Comparison of ENCODE assay signal across 13 cellular contexts in genomic region chr2:29107547-29107946, GRCh38. TPM values are rescaled to one million over a fixed set of nuclear protein-coding genes. Genes with fewer than 3 reads are reported as not detected.
DNase-seq lines count a peak whose midpoint lies in the region; ATAC-seq, FAIRE-seq and TF ChIP-seq lines count a peak whose summit lies in the region.
"Not testable (repeated sequence)": the region's sequence is repeated elsewhere in the genome, so short reads cannot be mapped to it uniquely, and the experiment has no call there.
"Had no signal": no experiment of that assay in that cellular context is flagged by ENCODE, and none has a peak within 500 bp of the region (broad histone marks: within the 10 kb centered on the region; RNA-seq: fewer than 3 reads in every experiment).

No MANE protein-coding gene starts in this region.

- H3K9me3 Mint-ChIP-seq in Calu3 (ENCODE audit: low read depth, unreplicated experiment); chondrocyte (ENCODE audit: low read depth); osteocyte (ENCODE audit: unreplicated experiment): not testable (repeated sequence)

- not testable (repeated sequence) for ATAC-seq in PC-3

- H3K4me3 ChIP-seq in PC-3 (ENCODE audit: low read length); SJSA1; keratinocyte (ENCODE audit: control insufficient read depth in 2 of 3, extremely low read depth in 1 of 3, insufficient read depth in 2 of 3, low read depth in 1 of 3, low read length in 3 of 3); suprapubic skin: not testable (repeated sequence)

- dilution Hi-C loops in keratinocyte (cut with MboI; ENCODE audit: extremely low pct_ligation_motif_present, low sequenced_read_pairs) = not testable (repeated sequence)

- TF ChIP-seq CTCF in Calu3 (IDR thresholded peaks at IDR 0.05; ENCODE audit: unreplicated experiment); PC-3 (conservative IDR thresholded peaks at IDR 0.05; ENCODE audit: low read depth, low read length); chondrocyte (IDR thresholded peaks at IDR 0.05); keratinocyte (optimal IDR thresholded peaks at IDR 0.05 in 1 of 3, IDR thresholded peaks at IDR 0.05 in 1 of 3, conservative IDR thresholded peaks at IDR 0.05 in 1 of 3; ENCODE audit: extremely low read depth in 1 of 3, insufficient read depth in 2 of 3, low read length in 3 of 3); osteocyte (IDR thresholded peaks at IDR 0.05); suprapubic skin (IDR thresholded peaks at IDR 0.05): not testable (repeated sequence)

- DNase-seq in Calu3; PC-3; SJSA1 (ENCODE audit: low read depth in 1 of 2, low spot score in 2 of 2); chondrocyte (ENCODE audit: low spot score); keratinocyte (ENCODE audit: low read depth, low spot score); osteocyte (ENCODE audit: extremely low spot score, unreplicated experiment); suprapubic skin (ENCODE audit: low spot score in 2 of 2): not testable (repeated sequence)

- 93% methylated on average over 3 of the region's 3 CpGs for whole genome bisulfite sequencing in suprapubic skin

- not testable (repeated sequence) for H3K36me3 ChIP-seq in PC-3 (ENCODE audit: low read depth, low read length); SJSA1; keratinocyte (ENCODE audit: control insufficient read depth in 2 of 2, extremely low read depth in 1 of 2, insufficient read depth in 2 of 2, low read length in 2 of 2); suprapubic skin

- TF ChIP-seq POLR2A in suprapubic skin (IDR thresholded peaks at IDR 0.05) = not testable (repeated sequence)

- not testable (repeated sequence) for H3K27me3 ChIP-seq in PC-3 (ENCODE audit: low read length); SJSA1 (replicated peaks); keratinocyte (ENCODE audit: control insufficient read depth, extremely low read depth, insufficient read depth, low read length); suprapubic skin

- not testable (repeated sequence) for H3F3A ChIP-seq in PC-3 (ENCODE audit: low read length, unreplicated experiment)

- peaks cover 77% of the 10 kb centered on the region for H3K4me1 Mint-ChIP-seq in Calu3 (ENCODE audit: low read depth, unreplicated experiment)
- H3K4me1 Mint-ChIP-seq in chondrocyte (ENCODE audit: low read depth) = peaks cover 22% of the 10 kb centered on the region
- H3K4me1 Mint-ChIP-seq in osteocyte (ENCODE audit: unreplicated experiment) = peaks cover 10% of the 10 kb centered on the region

- H3K9me2 ChIP-seq in PC-3 (replicated peaks; ENCODE audit: low read length) = not testable (repeated sequence)

- CTCF ChIA-PET in Calu3 (lab: Charles Lee) (interaction anchor here (0.8 to 3.4 kb wide), 3 partner anchors 10 to 13 kb away, joined by 3 to 20 read pairs (median 7); no protein-coding TSS in a partner anchor), PC-3 (lab: Charles Lee) (interaction anchor here (0.6 kb wide), 1 partner anchor 61 kb away, joined by 5 read pairs; no protein-coding TSS in a partner anchor)

- not testable (repeated sequence) for H3K79me2 ChIP-seq in PC-3 (ENCODE audit: low read length); keratinocyte (ENCODE audit: control insufficient read depth, insufficient read depth, low read length)

- peak overlapping the region; percentile 63 for H3K27ac ChIP-seq in PC-3 (ENCODE audit: low read length)
- peak overlapping the region; percentile 83 for H3K27ac ChIP-seq in SJSA1
- peak overlapping the region; percentile 89 for H3K27ac ChIP-seq in keratinocyte (ENCODE audit: control insufficient read depth, insufficient read depth, low read length)
- H3K27ac ChIP-seq in suprapubic skin = peak overlapping the region; percentile 11

- H3K9me1 ChIP-seq in keratinocyte (ENCODE audit: control insufficient read depth, extremely low read depth, insufficient read depth, low read length) = not testable (repeated sequence)

- H3K36me3 Mint-ChIP-seq in Calu3 (ENCODE audit: insufficient read depth, unreplicated experiment) = peaks cover 18% of the 10 kb centered on the region
- not testable (repeated sequence) for H3K36me3 Mint-ChIP-seq in chondrocyte (ENCODE audit: low read depth); osteocyte (ENCODE audit: unreplicated experiment)

- H2AFZ ChIP-seq in PC-3 (ENCODE audit: low read length); keratinocyte (ENCODE audit: control insufficient read depth, low read length): not testable (repeated sequence)

- H3K27me3 Mint-ChIP-seq in Calu3 (ENCODE audit: unreplicated experiment); chondrocyte (ENCODE audit: low read depth); osteocyte (ENCODE audit: unreplicated experiment): not testable (repeated sequence)

- peaks cover 29% of the 10 kb centered on the region for H3K4me1 ChIP-seq in PC-3 (ENCODE audit: insufficient read depth, low read length)
- H3K4me1 ChIP-seq in SJSA1 (replicated peaks) = peaks cover 22% of the 10 kb centered on the region
- H3K4me1 ChIP-seq in keratinocyte (ENCODE audit: control insufficient read depth, extremely low read depth, insufficient read depth, low read length) = peaks cover 21% of the 10 kb centered on the region
- not testable (repeated sequence) for H3K4me1 ChIP-seq in suprapubic skin

- BruUV-seq in Calu3 (replicated peaks; lab: Mats Ljungman, UMichigan) = TSS peak; percentile 81
- BruUV-seq in PC-3 (replicated peaks; lab: Mats Ljungman, UMichigan) = not testable (repeated sequence)

- peak overlapping the region; percentile 100 for H3K27ac Mint-ChIP-seq in Calu3 (ENCODE audit: unreplicated experiment)
- peak overlapping the region; percentile 98 for H3K27ac Mint-ChIP-seq in chondrocyte (ENCODE audit: unreplicated experiment)
- peak overlapping the region; percentile 84 for H3K27ac Mint-ChIP-seq in osteocyte (ENCODE audit: unreplicated experiment)

- POLR2A ChIA-PET in PC-3 (lab: Charles Lee; ENCODE audit: unreplicated experiment) = not testable (repeated sequence)

- intact Hi-C loops in Calu3 (cut with micrococcal nuclease; ENCODE audit: unreplicated experiment); PC-3 (cut with micrococcal nuclease): not testable (repeated sequence)

- FAIRE-seq in keratinocyte (lab: Jason Lieb, UNC) = not testable (repeated sequence)

- TF ChIP-seq EP300 in suprapubic skin (IDR thresholded peaks at IDR 0.05) = not testable (repeated sequence)

- not testable (repeated sequence) for H4K20me1 ChIP-seq in PC-3 (ENCODE audit: low read length); keratinocyte (ENCODE audit: control insufficient read depth, extremely low read depth, insufficient read depth, low read length)

- not testable (repeated sequence) for H3K9ac ChIP-seq in PC-3 (ENCODE audit: low read length); keratinocyte (ENCODE audit: control insufficient read depth, extremely low read depth, insufficient read depth, low read length)

- peak overlapping the region; percentile 26 for H3K4me3 Mint-ChIP-seq in Calu3 (ENCODE audit: low read depth, unreplicated experiment)
- H3K4me3 Mint-ChIP-seq in chondrocyte (ENCODE audit: unreplicated experiment); osteocyte (ENCODE audit: unreplicated experiment): not testable (repeated sequence)

- H3K9me3 ChIP-seq in PC-3 (ENCODE audit: low read length); SJSA1 (replicated peaks); keratinocyte (ENCODE audit: control insufficient read depth, low read depth, low read length); suprapubic skin: not testable (repeated sequence)

- H3K4me2 ChIP-seq in PC-3 (ENCODE audit: low read length); keratinocyte (ENCODE audit: control insufficient read depth, extremely low read depth, insufficient read depth, low read depth, low read length): not testable (repeated sequence)

RNA-seq across cellular contexts. Expression of gene CLIP4, which starts 7.7 kb away (rescaled TPM):
- 136 and 184 TPM in 2 replicates for total RNA-seq in Calu3 (2022)
- total RNA-seq in PC-3 (2014; rRNA removed) = 24.2 and 25.1 TPM in 2 replicates
- total RNA-seq in SJSA1 (2014; rRNA removed; shearing (Covaris generic)) = 34.2 and 36.9 TPM in 2 replicates
- total RNA-seq in chondrocyte = 27.7 to 35.6 TPM (median 30.1 TPM) in 3 replicates
- polyA plus RNA-seq in keratinocyte = 32.1 to 51.3 TPM (median 46.6 TPM) in 3 replicates
- polyA plus RNA-seq in keratinocyte (2011; ENCODE audit: low read depth) = 73.0 TPM
- polyA plus RNA-seq in keratinocyte (2011; cell fraction: cytosol; rRNA removed) = 25.9 and 51.5 TPM in 2 replicates
- 59.3 and 81.4 TPM in 2 replicates for polyA plus RNA-seq in keratinocyte (2011; cell fraction: nucleus; rRNA removed)
- polyA plus RNA-seq in keratinocyte (2012; ENCODE audit: low replicate concordance) = 24.0 and 55.6 TPM in 2 replicates
- polyA minus RNA-seq in keratinocyte = 14.5 to 68.6 TPM (median 67.0 TPM) in 3 replicates
- 26.7 TPM for polyA minus RNA-seq in keratinocyte (2011; cell fraction: cytosol; rRNA and poly(A)+ RNA removed)
- 60.5 and 97.9 TPM in 2 replicates for polyA minus RNA-seq in keratinocyte (2011; cell fraction: nucleus; rRNA and poly(A)+ RNA removed)
- total RNA-seq in osteocyte = 22.1 and 24.6 TPM in 2 replicates
- total RNA-seq in suprapubic skin = 100 to 1,000 TPM in 1 of 4 donors, 10 to 100 TPM in 3; 61.9 to 173 (median 67.4) TPM

RNA-seq across cellular contexts. Expression of gene PCARE, which starts 33.2 kb away (rescaled TPM):
- total RNA-seq in Calu3 (2022) = not detected in 2 replicates
- not detected in 2 replicates for total RNA-seq in PC-3 (2014; rRNA removed)
- total RNA-seq in SJSA1 (2014; rRNA removed; shearing (Covaris generic)) = not detected in 2 replicates
- not detected in 3 replicates for total RNA-seq in chondrocyte
- polyA plus RNA-seq in keratinocyte = 0.01 TPM in 1 of 3 replicates, not detected in the others
- polyA plus RNA-seq in keratinocyte (2011; ENCODE audit: low read depth) = not detected
- not detected in 2 replicates for polyA plus RNA-seq in keratinocyte (2011; cell fraction: cytosol; rRNA removed)
- not detected in 2 replicates for polyA plus RNA-seq in keratinocyte (2011; cell fraction: nucleus; rRNA removed)
- not detected in 2 replicates for polyA plus RNA-seq in keratinocyte (2012; ENCODE audit: low replicate concordance)
- not detected in 3 replicates for polyA minus RNA-seq in keratinocyte
- polyA minus RNA-seq in keratinocyte (2011; cell fraction: cytosol; rRNA and poly(A)+ RNA removed) = not detected
- polyA minus RNA-seq in keratinocyte (2011; cell fraction: nucleus; rRNA and poly(A)+ RNA removed) = not detected in 2 replicates
- total RNA-seq in osteocyte = not detected in 2 replicates
- total RNA-seq in suprapubic skin = under 1 TPM; 0.04 to 0.34 (median 0.14) TPM
- total RNA-seq: A172; CD4-positive, alpha-beta memory T cell; GM23338; H7; HT-29 had no signal
- polyA plus RNA-seq: AG04450; CD4-positive, alpha-beta memory T cell; GM23338 had no signal

Comparison
In these comparisons a context has a peak if more than half of its experiments do, and no peak if none do; other contexts are left out.
1. H3K27ac ChIP-seq: peak in every context shown above with its lines; median percentile 89 in keratinocyte; 83 in SJSA1; 63 in PC-3; 11 in suprapubic skin.